In genomic region chr19:10332158-10332964, GRCh38 we compare ENCODE assay signal across 8 cellular contexts. TPM values are rescaled to one million over a fixed set of nuclear protein-coding genes. Genes with fewer than 3 reads are reported as not detected.
A peak's percentile ranks its signal among the peaks of the same experiment; 100 is the strongest.
DNase-seq lines count a peak whose midpoint lies in the region; ATAC-seq, FAIRE-seq and TF ChIP-seq lines count a peak whose summit lies in the region.

No MANE protein-coding gene starts in this region.

- DNase-seq in Panc1 (ENCODE audit: low read depth, low spot score): no peak
- DNase-seq in esophagus squamous epithelium (lab: John Stamatoyannopoulos, UW): no peak
- no peak for DNase-seq in progenitor cell of endocrine pancreas (ENCODE audit: low spot score, unreplicated experiment)
- DNase-seq in NCI-H345 (lab: John Stamatoyannopoulos, UW): no peak
- no peak for DNase-seq in cerebellar nuclear complex (lab: John Stamatoyannopoulos, UW)
- DNase-seq in urothelium cell line (ENCODE audit: low spot score): no peak

- TF ChIP-seq CTCF in Panc1 (IDR thresholded peaks at IDR 0.05) (no peak), esophagus squamous epithelium (IDR thresholded peaks at IDR 0.05) (no peak), progenitor cell of endocrine pancreas (IDR thresholded peaks at IDR 0.05; ENCODE audit: unreplicated experiment) (no peak)

- H3K4me3 Mint-ChIP-seq in progenitor cell of endocrine pancreas (ENCODE audit: low read depth): peak overlapping the region; percentile 96

- in situ Hi-C loops in Panc1 (cut with HindIII; ENCODE audit: low pct_unique_long_range_greater_than_20kb, low sequenced_read_pairs): no loop called here

- WGBS in esophagus squamous epithelium, 2 donors: 28 to 40% methylated on average over 7 to 10 of the region's 18 CpGs

- H3K9me3 Mint-ChIP-seq in progenitor cell of endocrine pancreas (ENCODE audit: low read depth): no peaks in the 10 kb centered on the region

- CTCF ChIA-PET in Panc1 (lab: Charles Lee): no interaction called here

- TSS peak; percentile 92 for BruUV-seq in Panc1 (replicated peaks; lab: Mats Ljungman, UMichigan)

- H3K36me3 ChIP-seq in Panc1 (ENCODE audit: control insufficient read depth, insufficient read depth, low read length) (peaks cover 12% of the 10 kb centered on the region), esophagus squamous epithelium (peaks cover 21 to 34% (median 29%) of the 10 kb centered on the region in 3 donors)

- H3K4me3 ChIP-seq in GM08714 (ENCODE audit: low read length) (peak overlapping the region; percentile 75), Panc1 (ENCODE audit: low read depth in 2 of 2, low read length in 2 of 2) (peak overlapping the region; percentile 78 to 86), esophagus squamous epithelium (peak overlapping the region; percentile 82 to 97 (median 87))

- ATAC-seq in Panc1: no peak
- no peak for ATAC-seq in GM19023 (IDR thresholded peaks at IDR 0.05; ENCODE audit: unreplicated experiment)

- H3K27ac ChIP-seq in Panc1 (ENCODE audit: low read length) (peak overlapping the region; percentile 87), esophagus squamous epithelium (peak overlapping the region; percentile 81 to 93 (median 92))

- H3K4me1 ChIP-seq in Panc1 (ENCODE audit: control insufficient read depth, insufficient read depth, low read length) (peaks cover 10% of the 10 kb centered on the region), esophagus squamous epithelium (peaks cover 14 to 36% (median 16%) of the 10 kb centered on the region in 3 donors)

- H3K27me3 Mint-ChIP-seq in progenitor cell of endocrine pancreas: no peaks in the 10 kb centered on the region

- peaks cover 12% of the 10 kb centered on the region for H3K4me1 Mint-ChIP-seq in progenitor cell of endocrine pancreas (ENCODE audit: low read depth)

- POLR2A ChIA-PET in Panc1 (lab: Charles Lee): interaction anchor here (0.7 kb wide), 1 partner anchor 34 kb away, joined by 6 read pairs; no protein-coding TSS in a partner anchor

- intact Hi-C loops in Panc1 (cut with micrococcal nuclease; ENCODE audit: unreplicated experiment): no loop called here
- intact Hi-C loops in esophagus squamous epithelium (cut with DNase I): no loop called here

- H3K36me3 Mint-ChIP-seq in progenitor cell of endocrine pancreas (ENCODE audit: insufficient read depth): no peaks in the 10 kb centered on the region

- peak overlapping the region; percentile 96 for H3K27ac Mint-ChIP-seq in progenitor cell of endocrine pancreas

- FAIRE-seq in urothelium cell line (lab: Jason Lieb, UNC): no peak

- no peaks in the 10 kb centered on the region for H3K27me3 ChIP-seq in Panc1 (ENCODE audit: control insufficient read depth, insufficient read depth, low read length)
- H3K27me3 ChIP-seq in esophagus squamous epithelium: no peaks in the 10 kb centered on the region

- no peak for TF ChIP-seq POLR2A in esophagus squamous epithelium (IDR thresholded peaks at IDR 0.05)

- no peaks in the 10 kb centered on the region for H3K9me3 ChIP-seq in Panc1 (ENCODE audit: control insufficient read depth, insufficient read depth, low read depth, low read length)
- H3K9me3 ChIP-seq in esophagus squamous epithelium: no peaks in the 10 kb centered on the region

RNA-seq across cellular contexts. Expression of gene RAVER1, which starts 1.0 kb away (rescaled TPM):
- 55.6 TPM for total RNA-seq in Panc1 (2021; ENCODE audit: unreplicated experiment)
- polyA plus RNA-seq in Panc1 (2012; ENCODE audit: insufficient read length): 65.2 TPM
- total RNA-seq in esophagus squamous epithelium: 10 to 100 TPM; 13.8 to 26.8 (median 19.7) TPM
- 50.5 and 53.4 TPM in 2 replicates for total RNA-seq in progenitor cell of endocrine pancreas

RNA-seq across cellular contexts. Expression of gene ICAM3, which starts 7.1 kb away (rescaled TPM):
- total RNA-seq in Panc1 (2021; ENCODE audit: unreplicated experiment) (10.5 TPM), esophagus squamous epithelium (10 to 100 TPM in 1 of 4 donors, 1 to 10 TPM in 3; 4.3 to 22.7 (median 8.0) TPM), progenitor cell of endocrine pancreas (5.1 and 6.3 TPM in 2 replicates)
- polyA plus RNA-seq in Panc1 (2012; ENCODE audit: insufficient read length): 17.8 TPM

RNA-seq across cellular contexts. Expression of gene FDX2, which starts 16.5 kb away (rescaled TPM):
- total RNA-seq in Panc1 (2021; ENCODE audit: unreplicated experiment) (25.5 TPM), esophagus squamous epithelium (10 to 100 TPM in 2 of 4 donors, 1 to 10 TPM in 2; 8.0 to 20.7 (median 12.3) TPM), progenitor cell of endocrine pancreas (23.2 and 24.7 TPM in 2 replicates)
- polyA plus RNA-seq in Panc1 (2012; ENCODE audit: insufficient read length): 33.6 TPM

RNA-seq across cellular contexts. Expression of gene ZGLP1, which starts 22.7 kb away (rescaled TPM):
- 1.3 TPM for total RNA-seq in Panc1 (2021; ENCODE audit: unreplicated experiment)
- polyA plus RNA-seq in Panc1 (2012; ENCODE audit: insufficient read length): 1.3 TPM
- total RNA-seq in esophagus squamous epithelium: 1 to 10 TPM in 2 of 4 donors, under 1 TPM in 2; 0.79 to 1.5 (median 1.2) TPM
- total RNA-seq in progenitor cell of endocrine pancreas: 20.0 and 26.8 TPM in 2 replicates

RNA-seq across cellular contexts. Expression of gene ICAM5, which starts 42.6 kb away (rescaled TPM):
- total RNA-seq in Panc1 (2021; ENCODE audit: unreplicated experiment): 19.5 TPM
- polyA plus RNA-seq in Panc1 (2012; ENCODE audit: insufficient read length): 20.4 TPM
- total RNA-seq in esophagus squamous epithelium: 1 to 10 TPM in 2 of 4 donors, under 1 TPM in 1, not detected in 1; 0.12 to 1.6 (median 1.3) TPM
- not detected in 2 replicates for total RNA-seq in progenitor cell of endocrine pancreas
